Comparison of ENCODE assay signal across 17 cellular contexts in the genomic region with DNA sequence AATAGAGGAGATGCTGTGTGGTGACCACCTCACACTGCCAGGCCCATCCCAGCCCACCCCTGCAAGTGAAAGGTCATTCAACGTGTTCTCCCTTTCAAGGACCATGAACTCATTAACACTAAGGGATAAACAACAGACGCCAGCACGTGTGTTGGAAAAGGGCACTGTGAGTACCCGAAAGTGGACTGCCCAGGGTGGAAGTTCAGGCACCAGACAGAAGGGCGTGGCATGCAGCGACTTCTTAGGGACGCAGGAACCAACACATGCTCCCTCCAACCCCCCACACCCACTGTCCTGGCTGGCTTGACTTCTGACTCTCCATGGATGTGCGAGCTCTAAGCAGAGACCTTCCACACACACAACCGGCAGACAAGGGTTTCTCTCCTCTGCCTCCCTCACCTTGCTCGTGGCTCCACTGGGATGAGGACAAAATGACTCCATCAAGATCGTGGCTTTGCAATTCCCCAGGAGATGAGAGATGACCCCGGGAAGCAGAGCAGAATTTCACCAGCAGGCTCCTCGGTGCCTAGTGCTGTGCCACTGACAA. TPM values are rescaled to one million over a fixed set of nuclear protein-coding genes. Genes with fewer than 3 reads are reported as not detected.
"Had no signal": no experiment of that assay in that cellular context is flagged by ENCODE, and none has a peak within 500 bp of the region (broad histone marks: within the 10 kb centered on the region; RNA-seq: fewer than 3 reads in every experiment).

No MANE protein-coding gene starts in this region.

- FAIRE-seq: colon, endothelial cell of umbilical vein, kidney had no signal

- H3K27ac ChIP-seq: foreskin keratinocyte, hepatocyte, ovary, right atrium auricular region, tibial artery had no signal

- H3K4me1 ChIP-seq: foreskin keratinocyte had no signal

- H3K79me2 ChIP-seq: hepatocyte had no signal

- ATAC-seq: foreskin keratinocyte; naive thymus-derived CD8-positive, alpha-beta T cell; stimulated activated effector memory CD8-positive, alpha-beta T cell treated with anti-CD3 and anti-CD28 coated beads, Interleukin-12 subunit alpha, Interleukin-12 subunit beta, amount 100 ng/mL, for 72 hours had no signal

- H3K36me3 ChIP-seq: ovary had no signal

- H3K27me3 ChIP-seq: hepatocyte, ovary, right atrium auricular region had no signal

- H2AFZ ChIP-seq: hepatocyte had no signal

- H3K4me3 ChIP-seq: hepatocyte, ovary, right atrium auricular region, tibial artery had no signal

- DNase-seq: cerebellar nuclear complex; erythroblast; foreskin keratinocyte; kidney; left cardiac atrium; ovary; stimulated activated CD4-positive, alpha-beta T cell treated with anti-CD3 and anti-CD28 coated beads, Interleukin-4, amount 100 ng/mL, for 1 hour; stimulated activated CD8-positive, alpha-beta memory T cell treated with anti-CD3 and anti-CD28 coated beads, Interleukin-4, amount 100 ng/mL, for 48 hours; tibial artery had no signal

- H3K4me2 ChIP-seq: hepatocyte had no signal

- H3K9me3 ChIP-seq: ovary, right atrium auricular region, tibial artery had no signal

RNA-seq across cellular contexts. Expression of a gene that starts 47.6 kb away (rescaled TPM):
- total RNA-seq: endothelial cell of umbilical vein, foreskin keratinocyte, lung microvascular endothelial cell, ureter had no signal
- polyA plus RNA-seq: endothelial cell of umbilical vein, foreskin keratinocyte, hepatocyte had no signal
